Comparison of ENCODE assay signal across 14 cellular contexts in genomic region chr12:75660107-75660530, GRCh38.
DNase-seq lines count a peak whose midpoint lies in the region; ATAC-seq and TF ChIP-seq lines count a peak whose summit lies in the region.
"Had no signal": no experiment of that assay in that cellular context is flagged by ENCODE, and none has a peak within 500 bp of the region (broad histone marks: within the 10 kb centered on the region; RNA-seq: fewer than 3 reads in every experiment).

No MANE protein-coding gene starts in this region.

- intact Hi-C loops in esophagus squamous epithelium (cut with DNase I) (no loop called here), transverse colon (cut with DNase I; ENCODE audit: low total_unique reads) (no loop called here)

- H3K9me3 ChIP-seq in esophagus squamous epithelium (no peaks in the 10 kb centered on the region), transverse colon (no peaks in the 10 kb centered on the region)

- H3K27me3 ChIP-seq in esophagus squamous epithelium = no peaks in the 10 kb centered on the region
- H3K27me3 ChIP-seq in transverse colon = no peaks in the 10 kb centered on the region

- no peaks in the 10 kb centered on the region for H3K36me3 Mint-ChIP-seq in activated naive CD4-positive, alpha-beta T cell treated with anti-CD3 and anti-CD28 coated beads, Interleukin-2, amount 50 U/mL, for 72 hours
- peaks cover 16% of the 10 kb centered on the region for H3K36me3 Mint-ChIP-seq in activated CD8-positive, alpha-beta memory T cell treated with anti-CD3 and anti-CD28 coated beads, Interleukin-2, amount 10 ng/mL, durations not matched to agents 7 days and 5 days

- DNase-seq in activated naive CD4-positive, alpha-beta T cell treated with anti-CD3 and anti-CD28 coated beads, Interleukin-2, amount 50 U/mL, for 72 hours (ENCODE audit: low spot score in 2 of 2) = no peak
- DNase-seq in activated naive CD4-positive, alpha-beta T cell treated with anti-CD3 and anti-CD28 coated beads, Interleukin-2, amount 50 U/mL, for 16 hours = no peak
- peak; percentile 28 for DNase-seq in RWPE1 (ENCODE audit: low spot score)
- DNase-seq in esophagus squamous epithelium (lab: John Stamatoyannopoulos, UW) = no peak
- no peak for DNase-seq in stimulated activated naive CD8-positive, alpha-beta T cell treated with anti-CD3 and anti-CD28 coated beads, Interleukin-15, Interleukin-2, amounts not matched to agents 100 U/mL and 50 U/mL, for 24 hours
- no peak for DNase-seq in transverse colon
- no peak for DNase-seq in activated CD8-positive, alpha-beta memory T cell treated with anti-CD3 and anti-CD28 coated beads, Interleukin-2, amount 10 ng/mL, durations not matched to agents 7 days and 5 days
- DNase-seq in NCI-H2196 (lab: John Stamatoyannopoulos, UW; ENCODE audit: unreplicated experiment) = no peak
- DNase-seq: activated CD4-positive, alpha-beta T cell treated with anti-CD3 and anti-CD28 coated beads for 48 hours; GDM1; midbrain; MV-4-11; NCI-H524 had no signal

- H3K9me3 Mint-ChIP-seq in activated naive CD4-positive, alpha-beta T cell treated with anti-CD3 and anti-CD28 coated beads, Interleukin-2, amount 50 U/mL, for 72 hours = no peaks in the 10 kb centered on the region
- no peaks in the 10 kb centered on the region for H3K9me3 Mint-ChIP-seq in activated CD8-positive, alpha-beta memory T cell treated with anti-CD3 and anti-CD28 coated beads, Interleukin-2, amount 10 ng/mL, durations not matched to agents 7 days and 5 days (ENCODE audit: low read depth)

- peaks cover 39% of the 10 kb centered on the region for H3K4me1 Mint-ChIP-seq in activated CD8-positive, alpha-beta memory T cell treated with anti-CD3 and anti-CD28 coated beads, Interleukin-2, amount 10 ng/mL, durations not matched to agents 7 days and 5 days
- H3K4me1 Mint-ChIP-seq: B cell had no signal

- H3K4me1 ChIP-seq in esophagus squamous epithelium = peaks cover 6 to 72% (median 22%) of the 10 kb centered on the region in 3 donors
- peaks cover 0 to 6% (median 0%) of the 10 kb centered on the region in 4 donors for H3K4me1 ChIP-seq in transverse colon

- H3K4me3 ChIP-seq in esophagus squamous epithelium (no peak overlapping the region), transverse colon (no peak overlapping the region)

- WGBS in esophagus squamous epithelium, 2 donors = 16 to 23% methylated on average over 4 of the region's 4 CpGs
- WGBS in transverse colon (ENCODE audit: low coverage in 1 of 2), 2 donors = 53 to 62% methylated on average over 2 to 4 of the region's 4 CpGs

- no peaks in the 10 kb centered on the region for H3K36me3 ChIP-seq in esophagus squamous epithelium
- no peaks in the 10 kb centered on the region for H3K36me3 ChIP-seq in transverse colon

- no peak for TF ChIP-seq EP300 in transverse colon (IDR thresholded peaks at IDR 0.05; ENCODE audit: low read depth)

- no peak for TF ChIP-seq CTCF in RWPE1 (conservative IDR thresholded peaks at IDR 0.05; ENCODE audit: low read depth)
- no peak for TF ChIP-seq CTCF in esophagus squamous epithelium (IDR thresholded peaks at IDR 0.05)
- no peak for TF ChIP-seq CTCF in transverse colon (IDR thresholded peaks at IDR 0.05)

- in situ Hi-C loops in transverse colon (cut with MboI; ENCODE audit: low pct_ligation_motif_present in 1 of 4, low pct_unique_long_range_greater_than_20kb in 1 of 4, low sequenced_read_pairs in 3 of 4) = no loop called here

- peaks cover 4% of the 10 kb centered on the region for H3K27me3 Mint-ChIP-seq in activated CD8-positive, alpha-beta memory T cell treated with anti-CD3 and anti-CD28 coated beads, Interleukin-2, amount 10 ng/mL, durations not matched to agents 7 days and 5 days

- no peak overlapping the region for H3K27ac ChIP-seq in RWPE1
- peak overlapping the region; percentile 41 to 84 (median 68) for H3K27ac ChIP-seq in esophagus squamous epithelium
- H3K27ac ChIP-seq in transverse colon = no peak overlapping the region

- H3K4me3 Mint-ChIP-seq in activated CD8-positive, alpha-beta memory T cell treated with anti-CD3 and anti-CD28 coated beads, Interleukin-2, amount 10 ng/mL, durations not matched to agents 7 days and 5 days = no peak overlapping the region
- H3K4me3 Mint-ChIP-seq: B cell had no signal

- no peak for TF ChIP-seq POLR2A in esophagus squamous epithelium (IDR thresholded peaks at IDR 0.05)
- TF ChIP-seq POLR2A in transverse colon (IDR thresholded peaks at IDR 0.05) = no peak

- H3K27ac Mint-ChIP-seq in activated naive CD4-positive, alpha-beta T cell treated with anti-CD3 and anti-CD28 coated beads, Interleukin-2, amount 50 U/mL, for 72 hours = no peak overlapping the region
- H3K27ac Mint-ChIP-seq in activated CD8-positive, alpha-beta memory T cell treated with anti-CD3 and anti-CD28 coated beads, Interleukin-2, amount 10 ng/mL, durations not matched to agents 7 days and 5 days = no peak overlapping the region
- H3K27ac Mint-ChIP-seq: B cell had no signal

- POLR2A ChIA-PET in RWPE1 (lab: Yijun Ruan, JAX; ENCODE audit: low non-redundant PET) = no interaction called here

- peak; percentile 36 to 79 for ATAC-seq in activated naive CD4-positive, alpha-beta T cell treated with anti-CD3 and anti-CD28 coated beads, Interleukin-2, amount 50 U/mL, for 72 hours
- ATAC-seq in stimulated activated naive CD8-positive, alpha-beta T cell treated with anti-CD3 and anti-CD28 coated beads, Interleukin-15, Interleukin-2, amounts not matched to agents 100 U/mL and 50 U/mL, for 24 hours = peak; percentile 71
- no peak for ATAC-seq in activated CD8-positive, alpha-beta memory T cell treated with anti-CD3 and anti-CD28 coated beads, Interleukin-2, amount 10 ng/mL, durations not matched to agents 7 days and 5 days

- CTCF ChIA-PET in RWPE1 (lab: Yijun Ruan, JAX) = no interaction called here
- CTCF ChIA-PET in activated CD8-positive, alpha-beta memory T cell treated with anti-CD3 and anti-CD28 coated beads, Interleukin-2, amount 10 ng/mL, durations not matched to agents 7 days and 5 days (lab: Charles Lee) = interaction anchor here (1.2 kb wide), 1 partner anchor 30 kb away, joined by 3 read pairs; no protein-coding TSS in a partner anchor

Comparison
In these comparisons a context has a peak if more than half of its experiments do, and no peak if none do; other contexts are left out.
1. H3K27ac ChIP-seq: peak in esophagus squamous epithelium (4 of 4); none in RWPE1 (single experiment) and transverse colon (0 of 4).